In the genomic region with DNA sequence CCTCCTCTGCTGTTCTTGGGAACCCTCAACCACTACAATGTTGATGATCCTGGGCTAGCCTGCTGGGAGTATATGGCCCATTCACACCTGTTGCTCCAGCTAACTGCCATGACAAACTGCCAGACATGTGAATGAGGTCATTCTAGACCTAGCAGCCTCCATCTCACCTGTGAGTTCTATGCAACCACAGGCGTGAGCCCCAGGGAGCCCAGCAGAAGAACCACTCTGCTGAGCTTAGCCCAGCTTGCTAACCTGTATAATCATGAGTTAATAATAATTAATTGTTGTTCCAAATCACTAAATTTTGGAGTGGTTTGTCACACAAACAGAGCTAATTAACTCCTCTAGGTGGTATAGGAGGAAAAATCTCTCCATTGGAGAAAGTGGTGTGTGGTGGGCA, we compare ENCODE assay signal across 11 cellular contexts. TPM values are rescaled to one million over a fixed set of nuclear protein-coding genes. Genes with fewer than 3 reads are reported as not detected.
"Had no signal": no experiment of that assay in that cellular context is flagged by ENCODE, and none has a peak within 500 bp of the region (broad histone marks: within the 10 kb centered on the region; RNA-seq: fewer than 3 reads in every experiment).

No MANE protein-coding gene starts in this region.

- H3K9ac ChIP-seq: KMS-11 had no signal

- DNase-seq: IMR-90, Karpas-422, KBM-7, KG1 had no signal

- ATAC-seq: K562 had no signal

- H3K27me3 Mint-ChIP-seq: IgD-negative memory B cell had no signal

- H3K4me3 Mint-ChIP-seq: IgD-negative memory B cell had no signal

- FAIRE-seq: HTR-8/SVneo, K562 had no signal

- H3K27ac Mint-ChIP-seq: IgD-negative memory B cell had no signal

- H3K36me3 Mint-ChIP-seq: IgD-negative memory B cell had no signal

- H3K4me2 ChIP-seq: KMS-11 had no signal

- H3K4me1 Mint-ChIP-seq: IgD-negative memory B cell had no signal

- H3K4me3 ChIP-seq: K562 had no signal

- H3K27ac ChIP-seq: HL-60, KMS-11 had no signal

RNA-seq across cellular contexts. Expression of a gene that starts 24.7 kb away (rescaled TPM):
- total RNA-seq: HT-29, HT1080, IMR-90 had no signal
- polyA plus RNA-seq: IMR-90 had no signal
